9 cellular contexts compared by ENCODE assay signal in the genomic region with DNA sequence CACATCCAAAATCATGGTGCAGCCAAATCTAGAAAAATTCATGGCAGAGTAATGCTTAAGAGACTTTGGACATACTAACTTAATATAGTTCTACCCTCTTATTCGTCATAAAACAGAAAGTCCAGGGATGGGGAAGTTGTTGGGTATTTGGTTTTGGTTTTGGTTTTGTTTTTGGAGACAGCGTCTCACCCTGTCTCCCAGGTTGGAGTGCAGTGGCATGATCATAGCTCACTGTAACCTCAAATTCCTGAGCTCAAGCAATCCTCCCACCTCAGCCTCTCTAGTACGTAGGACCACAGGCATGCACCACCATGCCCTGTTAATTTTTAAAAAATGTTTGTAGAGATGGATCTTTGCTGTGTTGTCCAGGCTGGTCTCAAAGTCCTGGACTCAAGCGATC.
A peak's percentile ranks its signal among the peaks of the same experiment; 100 is the strongest.
DNase-seq lines count a peak whose midpoint lies in the region; ATAC-seq and TF ChIP-seq lines count a peak whose summit lies in the region.
"Had no signal": no experiment of that assay in that cellular context is flagged by ENCODE, and none has a peak within 500 bp of the region (broad histone marks: within the 10 kb centered on the region; RNA-seq: fewer than 3 reads in every experiment).

No MANE protein-coding gene starts in this region.

- H4K20me1 ChIP-seq in GM23248 (ENCODE audit: insufficient read depth) (no peaks in the 10 kb centered on the region), PC-9 (ENCODE audit: insufficient read depth) (no peaks in the 10 kb centered on the region)

- H3K4me2 ChIP-seq in GM23248 (ENCODE audit: unreplicated experiment) (peak overlapping the region; percentile 36), PC-9 (no peak overlapping the region)

- CTCF ChIA-PET in PC-9 (lab: Charles Lee): no interaction called here

- intact Hi-C loops in PC-9 (cut with micrococcal nuclease; ENCODE audit: unreplicated experiment): no loop called here

- H3K9me2 ChIP-seq in GM23248 (ENCODE audit: insufficient read depth) (no peaks in the 10 kb centered on the region), PC-9 (ENCODE audit: insufficient read depth) (no peaks in the 10 kb centered on the region)

- POLR2A ChIA-PET in PC-9 (lab: Charles Lee; ENCODE audit: unreplicated experiment): no interaction called here

- in situ Hi-C loops in GM23248 (cut with MboI): no loop called here

- H3K9ac ChIP-seq in GM23248: no peak overlapping the region

- H3K79me2 ChIP-seq in GM23248 (ENCODE audit: insufficient read depth) (no peaks in the 10 kb centered on the region), PC-9 (ENCODE audit: low read depth) (no peaks in the 10 kb centered on the region)

- no peaks in the 10 kb centered on the region for H3K9me3 ChIP-seq in GM23248 (ENCODE audit: low read depth)
- H3K9me3 ChIP-seq in PC-9 (ENCODE audit: insufficient read depth, low read depth): no peaks in the 10 kb centered on the region

- BruUV-seq in PC-9 (replicated peaks; lab: Mats Ljungman, UMichigan): no TSS peak

- DNase-seq in GM23248 (peak; percentile 14), LHCN-M2 (ENCODE audit: low read depth) (peak; percentile 52), kidney tubule cell (ENCODE audit: low spot score) (peak; percentile 73), SKM-1 (lab: John Stamatoyannopoulos, UW; ENCODE audit: unreplicated experiment) (no peak), PC-9 (no peak)
- no peak for DNase-seq in activated CD4-positive, alpha-beta T cell treated with anti-CD3 and anti-CD28 coated beads for 48 hours
- no peak for DNase-seq in stimulated activated CD4-positive, alpha-beta T cell treated with anti-CD3 and anti-CD28 coated beads, Interleukin-15, amount 100 ng/mL, for 24 hours
- DNase-seq: activated B cell treated with CpG ODN at 0.5 μM for 24 hours had no signal

- peak; percentile 74 for ATAC-seq in GM18520 (IDR thresholded peaks at IDR 0.05; ENCODE audit: unreplicated experiment)

- H3K27me3 ChIP-seq in GM23248 (replicated peaks; ENCODE audit: insufficient read depth): no peaks in the 10 kb centered on the region
- H3K27me3 ChIP-seq in PC-9 (ENCODE audit: insufficient read depth, low read depth): peaks cover 6% of the 10 kb centered on the region; the same call in 1 of the 2 replicates

- H3K4me1 ChIP-seq in GM23248 (ENCODE audit: insufficient read depth) (peaks cover 9% of the 10 kb centered on the region; the same call in 1 of the 2 replicates), PC-9 (replicated peaks; ENCODE audit: insufficient read depth) (no peaks in the 10 kb centered on the region)

- TF ChIP-seq CTCF in PC-9 (conservative IDR thresholded peaks at IDR 0.05): no peak

- peak overlapping the region; percentile 35; the same call in 1 of the 2 replicates for H3K4me3 ChIP-seq in GM23248
- H3K4me3 ChIP-seq in PC-9: no peak overlapping the region

- WGBS in GM23248 (ENCODE audit: low coverage in 1 of 2, low lambda C conversion rate in 2 of 2, missing lambda C conversion rate in 2 of 2), 2 experiments: 17 to 23% methylated on average over 4 of the region's 4 CpGs

- H2AFZ ChIP-seq in GM23248: no peak overlapping the region; the same call in none of the 2 replicates
- no peak overlapping the region for H2AFZ ChIP-seq in PC-9

- no peaks in the 10 kb centered on the region for H3F3A ChIP-seq in GM23248 (ENCODE audit: insufficient read depth)
- H3F3A ChIP-seq in PC-9 (ENCODE audit: insufficient read depth, low read depth): no peaks in the 10 kb centered on the region

- no peaks in the 10 kb centered on the region for H3K36me3 ChIP-seq in GM23248 (ENCODE audit: low read depth)
- no peaks in the 10 kb centered on the region for H3K36me3 ChIP-seq in PC-9 (ENCODE audit: low read depth)

- peak overlapping the region; percentile 35; the same call in 1 of the 2 replicates for H3K27ac ChIP-seq in GM23248
- no peak overlapping the region for H3K27ac ChIP-seq in PC-9

Comparison
In these comparisons a context has a peak if more than half of its experiments do, and no peak if none do; other contexts are left out.
1. DNase-seq: peak in GM23248 (single experiment), LHCN-M2 (single experiment) and kidney tubule cell (single experiment); none in SKM-1 (single experiment), PC-9 (0 of 2), activated CD4-positive, alpha-beta T cell treated with anti-CD3 and anti-CD28 coated beads for 48 hours (single experiment) and stimulated activated CD4-positive, alpha-beta T cell treated with anti-CD3 and anti-CD28 coated beads, Interleukin-15, amount 100 ng/mL, for 24 hours (single experiment).